In the genomic region with DNA sequence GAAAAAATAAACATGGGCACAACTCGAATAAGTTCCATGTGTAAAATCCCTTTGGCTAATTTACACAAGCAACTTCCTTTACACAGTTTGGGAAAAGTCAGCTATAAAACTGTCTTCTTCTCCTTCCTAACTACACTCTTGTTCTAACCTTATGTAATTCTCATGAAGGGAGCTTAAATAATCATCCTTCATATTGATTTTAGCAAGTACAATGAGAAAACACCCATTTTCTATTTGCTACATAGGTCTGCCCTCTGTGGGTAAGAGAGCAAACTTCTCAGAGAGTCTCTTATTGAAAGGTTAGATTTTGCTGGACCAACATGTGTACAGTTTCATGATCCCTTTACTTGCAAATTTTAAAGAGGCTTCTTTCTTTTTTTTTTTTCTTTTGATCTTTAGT, we compare ENCODE assay signal across 11 cellular contexts.
DNase-seq lines count a peak whose midpoint lies in the region; ATAC-seq and TF ChIP-seq lines count a peak whose summit lies in the region.
"Had no signal": no experiment of that assay in that cellular context is flagged by ENCODE, and none has a peak within 500 bp of the region (broad histone marks: within the 10 kb centered on the region; RNA-seq: fewer than 3 reads in every experiment).

No MANE protein-coding gene starts in this region.

- DNase-seq in DMS 273 treated with DMSO at 0.1 percent for 48 hours (lab: John Stamatoyannopoulos, UW) (peak; percentile 4), LHCN-M2 (ENCODE audit: low read depth) (peak; percentile 26), chondrocyte (ENCODE audit: low spot score) (no peak), myocyte (ENCODE audit: low read depth) (peak; percentile 8), AG08396 (ENCODE audit: low spot score) (no peak), AG08395 (ENCODE audit: low spot score) (no peak)
- DNase-seq in activated CD4-positive, alpha-beta T cell treated with anti-CD3 and anti-CD28 coated beads, Interleukin-2, amount 50 U/mL, for 4 hours, result no peak
- DNase-seq: activated CD4-positive, alpha-beta T cell treated with anti-CD3 and anti-CD28 coated beads for 36 hours; cortex of kidney; NCI-H146 had no signal

- peaks cover 5% of the 10 kb centered on the region for H3K9me3 Mint-ChIP-seq in chondrocyte (ENCODE audit: low read depth)

- peaks cover 32% of the 10 kb centered on the region for H3K4me1 Mint-ChIP-seq in chondrocyte (ENCODE audit: low read depth)
- H3K4me1 Mint-ChIP-seq: activated CD4-positive, alpha-beta T cell treated with anti-CD3 and anti-CD28 coated beads for 36 hours had no signal

- no peak for ATAC-seq in HG03095 (IDR thresholded peaks at IDR 0.05; ENCODE audit: unreplicated experiment)
- ATAC-seq: activated CD4-positive, alpha-beta T cell treated with anti-CD3 and anti-CD28 coated beads for 36 hours had no signal

- no peak overlapping the region for H3K4me3 Mint-ChIP-seq in chondrocyte (ENCODE audit: unreplicated experiment)
- H3K4me3 Mint-ChIP-seq: activated CD4-positive, alpha-beta T cell treated with anti-CD3 and anti-CD28 coated beads for 36 hours had no signal

- peak; percentile 69 for TF ChIP-seq CTCF in chondrocyte (IDR thresholded peaks at IDR 0.05)

- H3K27me3 Mint-ChIP-seq in chondrocyte (ENCODE audit: low read depth), result no peaks in the 10 kb centered on the region
- H3K27me3 Mint-ChIP-seq: activated CD4-positive, alpha-beta T cell treated with anti-CD3 and anti-CD28 coated beads for 36 hours had no signal

- no peaks in the 10 kb centered on the region for H3K36me3 Mint-ChIP-seq in chondrocyte (ENCODE audit: low read depth)

- H3K27ac Mint-ChIP-seq in chondrocyte (ENCODE audit: unreplicated experiment), result no peak overlapping the region
- H3K27ac Mint-ChIP-seq: activated CD4-positive, alpha-beta T cell treated with anti-CD3 and anti-CD28 coated beads for 36 hours had no signal

Comparison
In these comparisons a context has a peak if more than half of its experiments do, and no peak if none do; other contexts are left out.
1. DNase-seq: peak in DMS 273 treated with DMSO at 0.1 percent for 48 hours (single experiment), LHCN-M2 (single experiment) and myocyte (single experiment); none in chondrocyte (single experiment), AG08396 (single experiment), AG08395 (single experiment) and activated CD4-positive, alpha-beta T cell treated with anti-CD3 and anti-CD28 coated beads, Interleukin-2, amount 50 U/mL, for 4 hours (0 of 2).